ENCODE assay signal across 1 cellular context in the genomic region with DNA sequence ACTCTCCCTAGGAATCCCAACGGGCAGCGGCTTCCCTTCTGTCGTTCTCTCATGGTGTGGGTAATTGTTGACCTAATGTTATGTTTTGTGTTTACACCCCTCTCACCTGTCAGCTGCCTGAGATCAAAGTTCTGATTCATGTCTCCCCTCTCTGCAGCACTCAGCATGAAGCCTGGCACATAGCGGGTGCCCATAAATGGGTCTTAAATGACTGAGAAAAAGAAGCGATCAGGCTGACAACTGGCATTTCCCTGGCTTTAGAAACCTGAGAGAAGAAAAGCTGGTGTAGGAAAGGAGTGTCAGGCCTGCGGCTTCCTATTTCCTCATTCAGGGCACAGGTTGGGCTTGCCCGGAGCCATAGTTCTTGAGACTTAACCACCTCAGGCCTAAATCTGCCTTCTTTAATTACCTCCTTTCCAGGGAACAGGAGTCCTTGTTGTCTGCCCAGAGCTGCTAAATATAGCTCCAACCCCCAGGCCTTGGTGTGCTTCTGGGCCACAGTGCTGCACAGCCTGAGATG.
TF ChIP-seq lines count a peak whose summit lies in the region.

No MANE protein-coding gene starts in this region.

TF ChIP-seq in HepG2, 621 proteins besides CTCF, POLR2A, EP300 and RAD21 (continued from another document and continues in another):
- 0 out of 2 replicates have a peak, but pooled peaks have one; percentile 35 for TF ChIP-seq ZNF503 (CRISPR knock-in tag; IDR thresholded peaks at IDR 0.05)
- TF ChIP-seq NCOR1 (IDR thresholded peaks at IDR 0.05; ENCODE audit: borderline replicate concordance, low read length), result peak; percentile 63; the same call in 1 of the 2 replicates
- TF ChIP-seq SMARCC2 (IDR thresholded peaks at IDR 0.05), result no peak
- TF ChIP-seq, protein P1, sequence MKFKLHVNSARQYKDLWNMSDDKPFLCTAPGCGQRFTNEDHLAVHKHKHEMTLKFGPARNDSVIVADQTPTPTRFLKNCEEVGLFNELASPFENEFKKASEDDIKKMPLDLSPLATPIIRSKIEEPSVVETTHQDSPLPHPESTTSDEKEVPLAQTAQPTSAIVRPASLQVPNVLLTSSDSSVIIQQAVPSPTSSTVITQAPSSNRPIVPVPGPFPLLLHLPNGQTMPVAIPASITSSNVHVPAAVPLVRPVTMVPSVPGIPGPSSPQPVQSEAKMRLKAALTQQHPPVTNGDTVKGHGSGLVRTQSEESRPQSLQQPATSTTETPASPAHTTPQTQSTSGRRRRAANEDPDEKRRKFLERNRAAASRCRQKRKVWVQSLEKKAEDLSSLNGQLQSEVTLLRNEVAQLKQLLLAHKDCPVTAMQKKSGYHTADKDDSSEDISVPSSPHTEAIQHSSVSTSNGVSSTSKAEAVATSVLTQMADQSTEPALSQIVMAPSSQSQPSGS (CRISPR knock-in tag; IDR thresholded peaks at IDR 0.05), result no peak; the same call in 1 of the 2 replicates
- TF ChIP-seq, protein P2, sequence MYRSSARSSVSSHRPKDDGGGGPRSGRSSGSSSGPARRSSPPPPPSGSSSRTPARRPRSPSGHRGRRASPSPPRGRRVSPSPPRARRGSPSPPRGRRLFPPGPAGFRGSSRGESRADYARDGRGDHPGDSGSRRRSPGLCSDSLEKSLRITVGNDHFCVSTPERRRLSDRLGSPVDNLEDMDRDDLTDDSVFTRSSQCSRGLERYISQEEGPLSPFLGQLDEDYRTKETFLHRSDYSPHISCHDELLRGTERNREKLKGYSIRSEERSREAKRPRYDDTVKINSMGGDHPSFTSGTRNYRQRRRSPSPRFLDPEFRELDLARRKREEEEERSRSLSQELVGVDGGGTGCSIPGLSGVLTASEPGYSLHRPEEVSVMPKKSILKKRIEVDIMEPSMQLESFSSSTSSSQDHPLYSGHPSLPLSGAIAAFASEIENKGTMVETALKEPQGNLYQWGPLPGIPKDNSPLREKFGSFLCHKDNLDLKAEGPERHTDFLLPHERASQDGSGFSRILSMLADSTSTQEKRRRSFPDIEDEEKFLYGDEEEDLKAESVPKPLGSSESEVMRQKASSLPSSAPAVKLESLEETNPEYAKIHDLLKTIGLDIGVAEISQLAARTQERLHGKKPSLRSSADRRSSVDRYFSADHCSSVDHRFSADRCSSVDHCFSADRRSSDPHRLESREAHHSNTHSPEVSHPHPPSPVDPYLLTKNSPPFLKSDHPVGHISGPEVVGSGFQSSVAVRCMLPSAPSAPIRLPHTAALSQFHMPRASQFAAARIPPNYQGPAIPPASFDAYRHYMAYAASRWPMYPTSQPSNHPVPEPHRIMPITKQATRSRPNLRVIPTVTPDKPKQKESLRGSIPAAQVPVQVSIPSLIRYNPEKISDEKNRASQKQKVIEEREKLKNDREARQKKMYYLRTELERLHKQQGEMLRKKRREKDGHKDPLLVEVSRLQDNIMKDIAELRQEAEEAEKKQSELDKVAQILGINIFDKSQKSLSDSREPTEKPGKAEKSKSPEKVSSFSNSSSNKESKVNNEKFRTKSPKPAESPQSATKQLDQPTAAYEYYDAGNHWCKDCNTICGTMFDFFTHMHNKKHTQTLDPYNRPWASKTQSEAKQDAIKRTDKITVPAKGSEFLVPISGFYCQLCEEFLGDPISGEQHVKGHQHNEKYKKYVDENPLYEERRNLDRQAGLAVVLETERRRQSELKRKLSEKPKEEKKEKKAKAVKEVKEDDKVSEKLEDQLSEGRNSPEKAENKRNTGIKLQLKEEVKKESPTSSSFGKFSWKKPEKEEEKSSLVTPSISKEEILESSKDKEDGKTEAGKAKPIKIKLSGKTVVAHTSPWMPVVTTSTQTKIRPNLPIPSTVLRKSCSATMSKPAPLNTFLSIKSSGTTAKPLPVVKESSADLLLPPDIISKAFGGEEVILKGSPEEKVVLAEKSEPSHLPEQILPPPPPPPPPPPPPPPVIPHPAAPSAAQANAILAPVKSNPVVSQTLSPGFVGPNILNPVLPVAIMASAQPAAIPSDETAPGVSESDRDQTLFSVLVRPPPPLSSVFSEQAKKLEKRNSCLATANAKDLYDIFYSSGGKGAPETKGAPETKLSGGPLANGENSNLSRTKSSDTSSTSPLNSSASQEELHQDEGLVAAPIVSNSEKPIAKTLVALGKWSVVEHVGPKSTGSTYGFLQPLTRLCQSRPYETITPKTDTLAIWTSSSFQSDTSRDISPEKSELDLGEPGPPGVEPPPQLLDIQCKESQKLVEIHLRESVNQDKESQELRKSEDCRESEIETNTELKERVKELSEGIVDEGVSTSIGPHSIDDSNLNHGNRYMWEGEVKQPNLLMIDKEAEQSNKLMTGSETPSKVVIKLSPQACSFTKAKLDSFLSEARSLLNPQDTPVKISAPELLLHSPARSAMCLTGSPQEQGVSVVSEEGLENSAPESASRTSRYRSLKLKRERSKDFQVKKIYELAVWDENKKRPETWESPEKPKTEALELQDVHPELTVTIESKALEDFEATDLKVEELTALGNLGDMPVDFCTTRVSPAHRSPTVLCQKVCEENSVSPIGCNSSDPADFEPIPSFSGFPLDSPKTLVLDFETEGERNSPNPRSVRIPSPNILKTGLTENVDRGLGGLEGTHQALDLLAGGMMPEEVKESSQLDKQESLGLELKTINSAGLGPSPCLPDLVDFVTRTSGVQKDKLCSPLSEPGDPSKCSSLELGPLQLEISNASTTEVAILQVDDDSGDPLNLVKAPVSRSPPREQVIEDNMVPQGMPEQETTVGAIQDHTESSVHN (CRISPR knock-in tag; IDR thresholded peaks at IDR 0.05), result no peak
- TF ChIP-seq IRF9 (CRISPR knock-in tag; IDR thresholded peaks at IDR 0.05; ENCODE audit: borderline replicate concordance), result no peak
- peak; percentile 80 for TF ChIP-seq SOX5 (CRISPR knock-in tag; IDR thresholded peaks at IDR 0.05; ENCODE audit: borderline replicate concordance)
- no peak for TF ChIP-seq NBN (conservative IDR thresholded peaks at IDR 0.05)
- TF ChIP-seq ESRRA (CRISPR knock-in tag; IDR thresholded peaks at IDR 0.05; ENCODE audit: low read depth), result 0 out of 2 replicates have a peak, but pooled peaks have one; percentile 46
- no peak for TF ChIP-seq ZNF619 (CRISPR knock-in tag; IDR thresholded peaks at IDR 0.05)
- TF ChIP-seq STAT6 (CRISPR knock-in tag; IDR thresholded peaks at IDR 0.05; ENCODE audit: borderline replicate concordance), result no peak
- no peak for TF ChIP-seq NR2C2 (CRISPR knock-in tag; IDR thresholded peaks at IDR 0.05; ENCODE audit: borderline replicate concordance)
- no peak for TF ChIP-seq PAF1 (CRISPR knock-in tag; IDR thresholded peaks at IDR 0.05)
- no peak for TF ChIP-seq KIAA2018 (CRISPR knock-in tag; IDR thresholded peaks at IDR 0.05; ENCODE audit: borderline replicate concordance)
- no peak for TF ChIP-seq ZNF451 (CRISPR knock-in tag; IDR thresholded peaks at IDR 0.05)
- TF ChIP-seq ZNF644 (CRISPR knock-in tag; IDR thresholded peaks at IDR 0.05; ENCODE audit: low read depth), result peak; percentile 69
- no peak for TF ChIP-seq ZNF124 (CRISPR knock-in tag; IDR thresholded peaks at IDR 0.05)
- TF ChIP-seq FIP1L1 (IDR thresholded peaks at IDR 0.05; ENCODE audit: borderline replicate concordance, insufficient read depth, low read depth, low read length), result no peak
- TF ChIP-seq HNRNPK (IDR thresholded peaks at IDR 0.05; ENCODE audit: low read depth, low read length, poor library complexity, severe bottlenecking), result no peak
- TF ChIP-seq ZNF878 (CRISPR knock-in tag; IDR thresholded peaks at IDR 0.05), result no peak
- no peak for TF ChIP-seq TRIM24 (CRISPR knock-in tag; IDR thresholded peaks at IDR 0.05)
- no peak for TF ChIP-seq ZNF724P (CRISPR knock-in tag; IDR thresholded peaks at IDR 0.05; ENCODE audit: borderline replicate concordance)
- TF ChIP-seq DPF2 (CRISPR knock-in tag; IDR thresholded peaks at IDR 0.05; ENCODE audit: borderline replicate concordance, low read depth), result no peak
- TF ChIP-seq FOXK2 (IDR thresholded peaks at IDR 0.05), result no peak
- TF ChIP-seq REPIN1 (CRISPR knock-in tag; IDR thresholded peaks at IDR 0.05; ENCODE audit: borderline replicate concordance, low read depth), result no peak
